ENCODE assay signal across 1 cellular context in the genomic region with DNA sequence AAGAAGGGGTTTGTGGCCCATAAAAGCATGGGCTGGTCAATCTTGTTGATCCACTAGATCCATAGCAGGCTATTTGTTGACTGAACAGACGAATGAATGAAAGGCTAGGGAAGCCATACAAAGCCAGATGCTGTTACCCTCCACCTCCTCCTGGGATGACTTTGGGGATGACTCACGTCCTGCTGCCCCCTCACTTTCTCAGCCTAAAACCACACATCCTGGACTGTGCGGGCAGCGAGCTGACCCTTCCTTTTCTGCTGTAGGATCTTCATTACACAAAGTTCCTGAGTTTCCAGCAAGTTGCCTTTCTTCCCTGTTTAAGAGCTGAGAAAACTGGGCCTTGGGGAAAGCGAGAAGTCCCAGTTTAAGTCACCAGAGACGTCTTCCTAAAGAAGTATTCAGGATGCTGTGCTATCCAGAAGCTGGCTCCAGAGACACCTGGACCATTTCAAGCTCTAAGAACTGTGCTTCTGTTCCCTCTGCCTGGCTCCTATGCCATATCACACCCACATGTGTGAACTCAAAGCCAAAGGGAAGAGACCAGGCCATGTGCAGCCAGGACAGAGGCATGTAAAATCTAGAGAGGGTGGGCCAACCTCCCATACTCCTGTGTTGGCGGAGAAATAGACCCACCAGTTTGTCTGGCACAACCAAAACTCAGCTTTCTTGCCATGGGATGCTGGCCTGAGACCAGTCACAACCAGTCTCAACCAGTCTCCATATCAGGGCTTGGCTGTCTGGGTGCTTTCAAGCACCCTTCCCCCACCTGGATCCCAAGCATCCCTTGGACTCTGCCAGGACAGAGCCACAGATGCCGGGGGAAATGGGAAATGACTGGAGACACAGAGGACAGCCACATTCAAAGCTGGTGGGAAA.
A peak's percentile ranks its signal among the peaks of the same experiment; 100 is the strongest.
TF ChIP-seq lines count a peak whose summit lies in the region.

No MANE protein-coding gene starts in this region.

TF ChIP-seq in K562, 482 proteins besides CTCF, POLR2A, EP300 and RAD21 (continued from another document and continues in another):
- TF ChIP-seq ELK3 (CRISPR knock-in tag; IDR thresholded peaks at IDR 0.05) (no peak), JUNB (CRISPR knock-in tag; conservative IDR thresholded peaks at IDR 0.05) (no peak), ETV5 (CRISPR knock-in tag; IDR thresholded peaks at IDR 0.05; ENCODE audit: low read depth) (no peak; the same call in 1 of the 2 replicates), ELF4 (CRISPR knock-in tag; IDR thresholded peaks at IDR 0.05) (no peak), ZFPM2 (CRISPR knock-in tag; IDR thresholded peaks at IDR 0.05) (no peak), ZNF274 (IDR thresholded peaks at IDR 0.05; ENCODE audit: borderline replicate concordance, low read depth, low read length) (no peak), IRF2 (CRISPR knock-in tag; IDR thresholded peaks at IDR 0.05) (no peak), ZFP30 (CRISPR knock-in tag; IDR thresholded peaks at IDR 0.05; ENCODE audit: borderline replicate concordance) (no peak), ARHGAP35 (IDR thresholded peaks at IDR 0.05; ENCODE audit: partially characterized antibody) (no peak), HNRNPH1 (optimal IDR thresholded peaks at IDR 0.05; ENCODE audit: low read depth, low read length) (no peak), ZNF311 (CRISPR knock-in tag; IDR thresholded peaks at IDR 0.05) (peak; percentile 74), NELFE (IDR thresholded peaks at IDR 0.05; ENCODE audit: insufficient read depth, insufficient read length) (no peak), MIER1 (IDR thresholded peaks at IDR 0.05; ENCODE audit: low read depth) (no peak), SMAD3 (CRISPR knock-in tag; conservative IDR thresholded peaks at IDR 0.05) (no peak), NR2F6 (CRISPR knock-in tag; IDR thresholded peaks at IDR 0.05) (no peak), STAG1 (CRISPR knock-in tag; IDR thresholded peaks at IDR 0.05; ENCODE audit: borderline replicate concordance) (no peak), ATF7 (IDR thresholded peaks at IDR 0.05) (no peak), RB1 (IDR thresholded peaks at IDR 0.05; ENCODE audit: low read depth) (no peak), FOXJ3 (CRISPR knock-in tag; IDR thresholded peaks at IDR 0.05) (no peak), PHF20 (IDR thresholded peaks at IDR 0.05; ENCODE audit: partially characterized antibody) (no peak), RBM34 (IDR thresholded peaks at IDR 0.05; ENCODE audit: borderline replicate concordance, insufficient read depth, low read length) (no peak), RFX1 (IDR thresholded peaks at IDR 0.05) (no peak), NUFIP1 (IDR thresholded peaks at IDR 0.05; ENCODE audit: partially characterized antibody) (no peak), ZMIZ1 (IDR thresholded peaks at IDR 0.05; ENCODE audit: low read depth in 2 of 2, low read length in 2 of 2) (no peak), CEBPZ (IDR thresholded peaks at IDR 0.05; ENCODE audit: borderline replicate concordance, low read depth, low read length) (no peak), TGIF2 (CRISPR knock-in tag; IDR thresholded peaks at IDR 0.05) (no peak), MYNN (IDR thresholded peaks at IDR 0.05) (no peak), MYNN (CRISPR knock-in tag; IDR thresholded peaks at IDR 0.05) (no peak), ATF1 (CRISPR knock-in tag; IDR thresholded peaks at IDR 0.05) (no peak), ATF1 (tag; IDR thresholded peaks at IDR 0.05) (no peak), HNRNPLL (IDR thresholded peaks at IDR 0.05; ENCODE audit: low read depth, low read length, poor library complexity, severe bottlenecking) (no peak), KDM5B (IDR thresholded peaks at IDR 0.05; ENCODE audit: insufficient replicate concordance, low read depth, low read length) (no peak), ZNF263 (CRISPR knock-in tag; IDR thresholded peaks at IDR 0.05; ENCODE audit: borderline replicate concordance) (peak; percentile 96), BRF2 (IDR thresholded peaks at IDR 0.05; ENCODE audit: borderline replicate concordance, insufficient read depth, insufficient read length) (no peak), TRIM24 (IDR thresholded peaks at IDR 0.05) (no peak; a peak in 1 of 4 replicates), IFI16 (CRISPR knock-in tag; IDR thresholded peaks at IDR 0.05) (no peak), TBP (optimal IDR thresholded peaks at IDR 0.05; ENCODE audit: low read depth, low read length) (no peak)
- TF ChIP-seq, protein P1, sequence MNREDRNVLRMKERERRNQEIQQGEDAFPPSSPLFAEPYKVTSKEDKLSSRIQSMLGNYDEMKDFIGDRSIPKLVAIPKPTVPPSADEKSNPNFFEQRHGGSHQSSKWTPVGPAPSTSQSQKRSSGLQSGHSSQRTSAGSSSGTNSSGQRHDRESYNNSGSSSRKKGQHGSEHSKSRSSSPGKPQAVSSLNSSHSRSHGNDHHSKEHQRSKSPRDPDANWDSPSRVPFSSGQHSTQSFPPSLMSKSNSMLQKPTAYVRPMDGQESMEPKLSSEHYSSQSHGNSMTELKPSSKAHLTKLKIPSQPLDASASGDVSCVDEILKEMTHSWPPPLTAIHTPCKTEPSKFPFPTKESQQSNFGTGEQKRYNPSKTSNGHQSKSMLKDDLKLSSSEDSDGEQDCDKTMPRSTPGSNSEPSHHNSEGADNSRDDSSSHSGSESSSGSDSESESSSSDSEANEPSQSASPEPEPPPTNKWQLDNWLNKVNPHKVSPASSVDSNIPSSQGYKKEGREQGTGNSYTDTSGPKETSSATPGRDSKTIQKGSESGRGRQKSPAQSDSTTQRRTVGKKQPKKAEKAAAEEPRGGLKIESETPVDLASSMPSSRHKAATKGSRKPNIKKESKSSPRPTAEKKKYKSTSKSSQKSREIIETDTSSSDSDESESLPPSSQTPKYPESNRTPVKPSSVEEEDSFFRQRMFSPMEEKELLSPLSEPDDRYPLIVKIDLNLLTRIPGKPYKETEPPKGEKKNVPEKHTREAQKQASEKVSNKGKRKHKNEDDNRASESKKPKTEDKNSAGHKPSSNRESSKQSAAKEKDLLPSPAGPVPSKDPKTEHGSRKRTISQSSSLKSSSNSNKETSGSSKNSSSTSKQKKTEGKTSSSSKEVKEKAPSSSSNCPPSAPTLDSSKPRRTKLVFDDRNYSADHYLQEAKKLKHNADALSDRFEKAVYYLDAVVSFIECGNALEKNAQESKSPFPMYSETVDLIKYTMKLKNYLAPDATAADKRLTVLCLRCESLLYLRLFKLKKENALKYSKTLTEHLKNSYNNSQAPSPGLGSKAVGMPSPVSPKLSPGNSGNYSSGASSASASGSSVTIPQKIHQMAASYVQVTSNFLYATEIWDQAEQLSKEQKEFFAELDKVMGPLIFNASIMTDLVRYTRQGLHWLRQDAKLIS (CRISPR knock-in tag; IDR thresholded peaks at IDR 0.05), result no peak
- TF ChIP-seq, protein P2, sequence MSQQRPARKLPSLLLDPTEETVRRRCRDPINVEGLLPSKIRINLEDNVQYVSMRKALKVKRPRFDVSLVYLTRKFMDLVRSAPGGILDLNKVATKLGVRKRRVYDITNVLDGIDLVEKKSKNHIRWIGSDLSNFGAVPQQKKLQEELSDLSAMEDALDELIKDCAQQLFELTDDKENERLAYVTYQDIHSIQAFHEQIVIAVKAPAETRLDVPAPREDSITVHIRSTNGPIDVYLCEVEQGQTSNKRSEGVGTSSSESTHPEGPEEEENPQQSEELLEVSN (IDR thresholded peaks at IDR 0.05; ENCODE audit: borderline replicate concordance in 1 of 2, extremely low read depth in 1 of 2, insufficient read depth in 1 of 2, insufficient read length in 1 of 2, low read depth in 1 of 2, low read length in 1 of 2, poor library complexity in 1 of 2, severe bottlenecking in 1 of 2), result peak in 1 of 2 experiments; percentile 49
- TF ChIP-seq, protein P3, sequence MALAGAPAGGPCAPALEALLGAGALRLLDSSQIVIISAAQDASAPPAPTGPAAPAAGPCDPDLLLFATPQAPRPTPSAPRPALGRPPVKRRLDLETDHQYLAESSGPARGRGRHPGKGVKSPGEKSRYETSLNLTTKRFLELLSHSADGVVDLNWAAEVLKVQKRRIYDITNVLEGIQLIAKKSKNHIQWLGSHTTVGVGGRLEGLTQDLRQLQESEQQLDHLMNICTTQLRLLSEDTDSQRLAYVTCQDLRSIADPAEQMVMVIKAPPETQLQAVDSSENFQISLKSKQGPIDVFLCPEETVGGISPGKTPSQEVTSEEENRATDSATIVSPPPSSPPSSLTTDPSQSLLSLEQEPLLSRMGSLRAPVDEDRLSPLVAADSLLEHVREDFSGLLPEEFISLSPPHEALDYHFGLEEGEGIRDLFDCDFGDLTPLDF (CRISPR knock-in tag; IDR thresholded peaks at IDR 0.05), result no peak
- TF ChIP-seq, protein P4, sequence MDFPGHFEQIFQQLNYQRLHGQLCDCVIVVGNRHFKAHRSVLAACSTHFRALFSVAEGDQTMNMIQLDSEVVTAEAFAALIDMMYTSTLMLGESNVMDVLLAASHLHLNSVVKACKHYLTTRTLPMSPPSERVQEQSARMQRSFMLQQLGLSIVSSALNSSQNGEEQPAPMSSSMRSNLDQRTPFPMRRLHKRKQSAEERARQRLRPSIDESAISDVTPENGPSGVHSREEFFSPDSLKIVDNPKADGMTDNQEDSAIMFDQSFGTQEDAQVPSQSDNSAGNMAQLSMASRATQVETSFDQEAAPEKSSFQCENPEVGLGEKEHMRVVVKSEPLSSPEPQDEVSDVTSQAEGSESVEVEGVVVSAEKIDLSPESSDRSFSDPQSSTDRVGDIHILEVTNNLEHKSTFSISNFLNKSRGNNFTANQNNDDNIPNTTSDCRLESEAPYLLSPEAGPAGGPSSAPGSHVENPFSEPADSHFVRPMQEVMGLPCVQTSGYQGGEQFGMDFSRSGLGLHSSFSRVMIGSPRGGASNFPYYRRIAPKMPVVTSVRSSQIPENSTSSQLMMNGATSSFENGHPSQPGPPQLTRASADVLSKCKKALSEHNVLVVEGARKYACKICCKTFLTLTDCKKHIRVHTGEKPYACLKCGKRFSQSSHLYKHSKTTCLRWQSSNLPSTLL (IDR thresholded peaks at IDR 0.05), result 0 out of 2 replicates have a peak, but pooled peaks have one; percentile 52
